8 cellular contexts compared by ENCODE assay signal in genomic region chr1:92749024-92749634, GRCh38. TPM values are rescaled to one million over a fixed set of nuclear protein-coding genes. Genes with fewer than 3 reads are reported as not detected.
DNase-seq lines count a peak whose midpoint lies in the region; ATAC-seq and TF ChIP-seq lines count a peak whose summit lies in the region.

No MANE protein-coding gene starts in this region.

- H3K4me1 ChIP-seq in PC-3 (ENCODE audit: insufficient read depth, low read length): peaks cover 16% of the 10 kb centered on the region

- TF ChIP-seq CTCF in C4-2B (conservative IDR thresholded peaks at IDR 0.05) (peak; percentile 95), PC-3 (conservative IDR thresholded peaks at IDR 0.05; ENCODE audit: low read depth, low read length) (peak; percentile 83), astrocyte of the spinal cord (IDR thresholded peaks at IDR 0.05; ENCODE audit: low read depth, low read length) (peak; percentile 72)

- H3K79me2 ChIP-seq in PC-3 (ENCODE audit: low read length): peaks cover 21% of the 10 kb centered on the region

- no TSS peak for BruUV-seq in PC-3 (replicated peaks; lab: Mats Ljungman, UMichigan)

- H3F3A ChIP-seq in PC-3 (ENCODE audit: low read length, unreplicated experiment): no peaks in the 10 kb centered on the region

- intact Hi-C loops in PC-3 (cut with micrococcal nuclease): loop anchor here (1.0 to 5.0 kb wide), 3 partner anchors 36 to 83 kb away; partner anchors contain the start of genes EVI5 and RPL5

- H4K20me1 ChIP-seq in PC-3 (ENCODE audit: low read length): no peaks in the 10 kb centered on the region; the same call in 1 of the 2 replicates

- H3K36me3 ChIP-seq in PC-3 (ENCODE audit: low read depth, low read length): no peaks in the 10 kb centered on the region

- POLR2A ChIA-PET in PC-3 (lab: Charles Lee; ENCODE audit: unreplicated experiment): interaction anchor here (0.6 kb wide), 1 partner anchor 35 kb away, joined by 8 read pairs; no protein-coding TSS in a partner anchor

- DNase-seq in PC-3: peak; percentile 72
- DNase-seq in astrocyte of the spinal cord (ENCODE audit: low read depth, low spot score): peak; percentile 41
- DNase-seq in iPS-NIHi7 (ENCODE audit: extremely low spot score): peak; percentile 69
- DNase-seq in stimulated activated CD4-positive, alpha-beta T cell treated with anti-CD3 and anti-CD28 coated beads, TNF-alpha, amount 100 ng/mL, for 24 hours (ENCODE audit: low read depth in 3 of 3): peak; percentile 3 to 12 (median 11)

- no peak for TF ChIP-seq EP300 in Ishikawa (IDR thresholded peaks at IDR 0.05; ENCODE audit: borderline replicate concordance)

- H3K27me3 ChIP-seq in PC-3 (ENCODE audit: low read length): no peaks in the 10 kb centered on the region

- CTCF ChIA-PET in PC-3 (lab: Charles Lee): interaction anchor here (0.5 to 1.8 kb wide), 12 partner anchors 16 to 259 kb away, joined by 3 to 21 read pairs (median 4); partner anchors contain the start of gene RPL5

- H3K9ac ChIP-seq in PC-3 (ENCODE audit: low read length): no peak overlapping the region

- no peaks in the 10 kb centered on the region for H3K9me3 ChIP-seq in PC-3 (ENCODE audit: low read length)

- no peak overlapping the region for H3K4me2 ChIP-seq in PC-3 (ENCODE audit: low read length)

- peak; percentile 80 for TF ChIP-seq RAD21 in Ishikawa (IDR thresholded peaks at IDR 0.05; ENCODE audit: low read depth)

- in situ Hi-C loops in astrocyte of the spinal cord (cut with HindIII; ENCODE audit: low sequenced_read_pairs): no loop called here

- no peak overlapping the region for H2AFZ ChIP-seq in PC-3 (ENCODE audit: low read length)

- ATAC-seq in GM18511 (IDR thresholded peaks at IDR 0.05; ENCODE audit: unreplicated experiment): peak; percentile 81
- peak; percentile 66 for ATAC-seq in PC-3
- no peak for ATAC-seq in GM19452 (IDR thresholded peaks at IDR 0.05; ENCODE audit: unreplicated experiment)

- no peaks in the 10 kb centered on the region for H3K9me2 ChIP-seq in PC-3 (replicated peaks; ENCODE audit: low read length)

- H3K4me3 ChIP-seq in PC-3 (ENCODE audit: low read length) (no peak overlapping the region), astrocyte of the spinal cord (ENCODE audit: low read depth, low read length) (no peak overlapping the region)

- H3K27ac ChIP-seq in C4-2B: no peak overlapping the region
- no peak overlapping the region for H3K27ac ChIP-seq in PC-3 (ENCODE audit: low read length)

TF ChIP-seq in Ishikawa, 13 proteins besides CTCF, POLR2A, EP300 and RAD21:
- TF ChIP-seq MAX (IDR thresholded peaks at IDR 0.05) (no peak), ZBTB7A (IDR thresholded peaks at IDR 0.05; ENCODE audit: low read depth) (no peak), YY1 (IDR thresholded peaks at IDR 0.05; ENCODE audit: low read depth) (no peak), TEAD4 (IDR thresholded peaks at IDR 0.05) (no peak)

RNA-seq across cellular contexts. Expression of gene EVI5, which starts 35.8 kb away (rescaled TPM):
- 38.2 and 65.5 TPM in 2 replicates for total RNA-seq in PC-3 (2014; rRNA removed)

Comparison
In these comparisons a context has a peak if more than half of its experiments do, and no peak if none do; other contexts are left out.
1. DNase-seq: peak in every context shown above with its lines; median percentile 72 in PC-3; 69 in iPS-NIHi7; 41 in astrocyte of the spinal cord; 11 in stimulated activated CD4-positive, alpha-beta T cell treated with anti-CD3 and anti-CD28 coated beads, TNF-alpha, amount 100 ng/mL, for 24 hours.